In genomic region chr2:170145675-170146432, GRCh38 we compare ENCODE assay signal across 1 cellular context.
TF ChIP-seq lines count a peak whose summit lies in the region.

No MANE protein-coding gene starts in this region.

TF ChIP-seq in GM12878, 131 proteins besides CTCF, POLR2A, EP300 and RAD21:
- no peak for TF ChIP-seq NRF1 (conservative IDR thresholded peaks at IDR 0.05; ENCODE audit: low read depth, low read length)
- no peak for TF ChIP-seq IKZF2 (IDR thresholded peaks at IDR 0.05)
- no peak for TF ChIP-seq SMARCA5 (IDR thresholded peaks at IDR 0.05)
- no peak for TF ChIP-seq BCL3 (IDR thresholded peaks at IDR 0.05; ENCODE audit: borderline replicate concordance, insufficient read depth, low read depth, low read length, poor library complexity, severe bottlenecking)
- TF ChIP-seq HDAC2 (IDR thresholded peaks at IDR 0.05), result no peak
- no peak for TF ChIP-seq SUPT20H (IDR thresholded peaks at IDR 0.05; ENCODE audit: borderline replicate concordance, control insufficient read depth, low read depth, low read length)
- no peak for TF ChIP-seq ASH2L (IDR thresholded peaks at IDR 0.05; ENCODE audit: borderline replicate concordance, low read depth)
- no peak for TF ChIP-seq CBX5 (IDR thresholded peaks at IDR 0.05; ENCODE audit: low read depth)
- no peak for TF ChIP-seq TBL1XR1 (IDR thresholded peaks at IDR 0.05; ENCODE audit: low read depth, low read length)
- no peak for TF ChIP-seq HSF1 (IDR thresholded peaks at IDR 0.05; ENCODE audit: low read depth, low read length)
- TF ChIP-seq RELA (IDR thresholded peaks at IDR 0.05; ENCODE audit: borderline replicate concordance, partially characterized antibody), result no peak
